1 cellular context compared by ENCODE assay signal in the genomic region with DNA sequence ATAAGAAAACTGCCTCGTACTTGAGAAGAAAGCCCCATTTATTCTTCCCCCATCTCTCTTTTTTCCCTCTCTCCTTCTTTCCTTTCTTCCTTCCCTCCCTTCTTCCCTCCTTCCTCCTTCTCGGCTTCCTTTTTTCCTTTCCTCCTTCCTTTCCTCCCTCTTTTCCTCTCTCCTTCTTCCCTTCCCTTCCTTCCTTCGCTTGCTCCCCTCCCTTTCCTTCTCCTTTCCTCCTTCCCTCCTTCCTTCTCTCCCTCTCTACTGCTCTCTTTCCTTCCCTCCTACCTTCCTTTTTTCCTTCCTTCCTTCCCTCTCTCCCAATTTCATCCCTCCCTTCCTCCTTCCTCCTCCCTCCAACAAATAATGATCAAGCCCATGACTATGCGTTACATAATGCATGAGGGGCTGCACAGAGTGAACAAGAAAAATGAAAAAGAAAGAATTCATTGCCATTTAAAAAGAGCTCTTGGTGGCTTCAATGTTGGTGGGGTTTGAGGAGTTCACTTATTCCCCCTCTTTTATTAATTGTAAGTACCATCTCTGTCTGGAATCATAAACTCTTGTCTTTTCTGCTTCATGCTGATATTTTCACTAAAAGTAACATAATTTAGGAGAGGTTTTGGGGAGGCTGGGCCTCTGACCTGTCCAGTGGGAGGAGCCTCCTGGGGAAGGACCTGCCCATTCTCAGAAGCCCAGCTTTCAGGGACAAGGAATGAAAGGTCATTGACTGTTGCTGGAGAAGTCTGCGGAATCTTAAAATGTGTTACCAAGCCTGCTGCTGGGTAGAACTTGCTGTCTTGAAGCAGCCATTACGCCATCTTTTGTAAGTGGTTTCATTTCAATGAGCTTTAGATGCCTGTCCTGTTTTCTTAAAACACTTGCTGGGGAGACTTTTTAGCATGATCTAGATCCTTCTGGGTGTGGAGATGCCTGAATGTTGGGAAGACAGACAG.
TF ChIP-seq lines count a peak whose summit lies in the region.

No MANE protein-coding gene starts in this region.

TF ChIP-seq in GM23338, 12 proteins besides CTCF, POLR2A, EP300 and RAD21 (continued from another document):
- TF ChIP-seq, protein P1, sequence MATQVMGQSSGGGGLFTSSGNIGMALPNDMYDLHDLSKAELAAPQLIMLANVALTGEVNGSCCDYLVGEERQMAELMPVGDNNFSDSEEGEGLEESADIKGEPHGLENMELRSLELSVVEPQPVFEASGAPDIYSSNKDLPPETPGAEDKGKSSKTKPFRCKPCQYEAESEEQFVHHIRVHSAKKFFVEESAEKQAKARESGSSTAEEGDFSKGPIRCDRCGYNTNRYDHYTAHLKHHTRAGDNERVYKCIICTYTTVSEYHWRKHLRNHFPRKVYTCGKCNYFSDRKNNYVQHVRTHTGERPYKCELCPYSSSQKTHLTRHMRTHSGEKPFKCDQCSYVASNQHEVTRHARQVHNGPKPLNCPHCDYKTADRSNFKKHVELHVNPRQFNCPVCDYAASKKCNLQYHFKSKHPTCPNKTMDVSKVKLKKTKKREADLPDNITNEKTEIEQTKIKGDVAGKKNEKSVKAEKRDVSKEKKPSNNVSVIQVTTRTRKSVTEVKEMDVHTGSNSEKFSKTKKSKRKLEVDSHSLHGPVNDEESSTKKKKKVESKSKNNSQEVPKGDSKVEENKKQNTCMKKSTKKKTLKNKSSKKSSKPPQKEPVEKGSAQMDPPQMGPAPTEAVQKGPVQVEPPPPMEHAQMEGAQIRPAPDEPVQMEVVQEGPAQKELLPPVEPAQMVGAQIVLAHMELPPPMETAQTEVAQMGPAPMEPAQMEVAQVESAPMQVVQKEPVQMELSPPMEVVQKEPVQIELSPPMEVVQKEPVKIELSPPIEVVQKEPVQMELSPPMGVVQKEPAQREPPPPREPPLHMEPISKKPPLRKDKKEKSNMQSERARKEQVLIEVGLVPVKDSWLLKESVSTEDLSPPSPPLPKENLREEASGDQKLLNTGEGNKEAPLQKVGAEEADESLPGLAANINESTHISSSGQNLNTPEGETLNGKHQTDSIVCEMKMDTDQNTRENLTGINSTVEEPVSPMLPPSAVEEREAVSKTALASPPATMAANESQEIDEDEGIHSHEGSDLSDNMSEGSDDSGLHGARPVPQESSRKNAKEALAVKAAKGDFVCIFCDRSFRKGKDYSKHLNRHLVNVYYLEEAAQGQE (IDR thresholded peaks at IDR 0.05; ENCODE audit: unreplicated experiment) = no peak
- TF ChIP-seq STAT1 (IDR thresholded peaks at IDR 0.05; ENCODE audit: unreplicated experiment) (no peak), EZH2phosphoT487 (IDR thresholded peaks at IDR 0.05; ENCODE audit: unreplicated experiment) (no peak)
